ENCODE assay signal across 8 cellular contexts in the genomic region with DNA sequence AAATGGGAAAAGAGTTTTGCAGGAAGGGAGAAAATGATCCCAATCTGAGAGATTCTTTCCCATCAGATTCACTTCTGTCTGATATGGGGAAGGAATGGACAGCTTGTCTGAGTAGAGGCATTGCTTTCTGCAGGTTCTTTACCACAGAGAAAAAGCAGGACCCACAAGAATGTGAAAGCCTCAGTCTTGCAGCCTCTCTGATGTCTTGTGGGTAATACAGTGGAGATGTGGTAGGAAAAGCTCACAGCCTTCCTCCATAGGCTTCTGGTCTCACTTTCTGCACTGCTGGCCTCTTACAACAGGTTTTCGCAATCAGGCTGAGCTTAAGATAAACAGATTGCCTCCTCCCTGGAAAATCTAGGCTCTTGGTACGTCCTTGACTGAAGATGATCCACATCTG. TPM values are rescaled to one million over a fixed set of nuclear protein-coding genes. Genes with fewer than 3 reads are reported as not detected.
DNase-seq lines count a peak whose midpoint lies in the region; ATAC-seq, FAIRE-seq and TF ChIP-seq lines count a peak whose summit lies in the region.

No MANE protein-coding gene starts in this region.

- H4K8ac ChIP-seq in trophoblast cell (ENCODE audit: low read depth, low read length) = no peak overlapping the region

- no peak overlapping the region for H3K18ac ChIP-seq in trophoblast cell (ENCODE audit: low read length)

- H3K4me3 ChIP-seq in trophoblast cell (ENCODE audit: low read depth, low read length) = no peak overlapping the region

- no peak overlapping the region for H4K12ac ChIP-seq in trophoblast cell (ENCODE audit: low read depth, low read length)

- no peak overlapping the region for H2AK5ac ChIP-seq in trophoblast cell (ENCODE audit: low read length)

- H2BK12ac ChIP-seq in trophoblast cell (ENCODE audit: low read length) = no peak overlapping the region

- DNase-seq in GM03348 (ENCODE audit: low spot score) = peak; percentile 76
- DNase-seq in foreskin keratinocyte = peak in 1 of 2 donors; percentile 22
- DNase-seq in trophoblast cell = peak; percentile 36 to 59
- DNase-seq in urothelium cell line (ENCODE audit: low spot score) = no peak
- DNase-seq in stimulated activated naive CD4-positive, alpha-beta T cell treated with Interleukin-2 at 50 U/mL for 16 hours (lab: John Stamatoyannopoulos, UW) = no peak
- DNase-seq in activated CD4-positive, alpha-beta T cell treated with anti-CD3 and anti-CD28 coated beads for 48 hours = no peak

- no peak overlapping the region for H3K4me2 ChIP-seq in trophoblast cell (ENCODE audit: low read length)

- H3K4me1 ChIP-seq in foreskin keratinocyte = peaks cover 12% of the 10 kb centered on the region
- H3K4me1 ChIP-seq in trophoblast cell (ENCODE audit: control insufficient read depth in 1 of 2, insufficient read depth in 2 of 2, low read length in 2 of 2) = peaks cover 3 to 4% of the 10 kb centered on the region in 2 experiments

- H4K91ac ChIP-seq in trophoblast cell (ENCODE audit: low read depth, low read length) = no peak overlapping the region

- WGBS in trophoblast cell (ENCODE audit: extremely low coverage, insufficient coverage, insufficient read length) = no CpG with 5 or more reads among the region's 2 CpGs

- H3K27ac ChIP-seq in VCaP (peak overlapping the region; percentile 59), foreskin keratinocyte (peak overlapping the region; percentile 66), trophoblast cell (ENCODE audit: low read depth, low read length) (peak overlapping the region; percentile 2)

- H2BK5ac ChIP-seq in trophoblast cell (ENCODE audit: low read depth, low read length, poor library complexity) = no peak overlapping the region

- no peaks in the 10 kb centered on the region for H3K27me3 ChIP-seq in foreskin keratinocyte
- no peaks in the 10 kb centered on the region for H3K27me3 ChIP-seq in trophoblast cell (ENCODE audit: insufficient read depth, low read length)

- H2BK120ac ChIP-seq in trophoblast cell (ENCODE audit: insufficient read depth, low read length, poor library complexity) = no peak overlapping the region

- H3K79me1 ChIP-seq in trophoblast cell (ENCODE audit: low read length) = no peaks in the 10 kb centered on the region

- H3K79me2 ChIP-seq in trophoblast cell (ENCODE audit: control insufficient read depth, insufficient read depth, low read length, poor library complexity) = no peaks in the 10 kb centered on the region

- peak; percentile 41 for ATAC-seq in HG02884 (IDR thresholded peaks at IDR 0.05; ENCODE audit: unreplicated experiment)
- peak; percentile 23 for ATAC-seq in foreskin keratinocyte

- no peak for FAIRE-seq in urothelium cell line (lab: Jason Lieb, UNC)

- no peak overlapping the region for H3K9ac ChIP-seq in trophoblast cell (ENCODE audit: low read length)

- no peak overlapping the region for H3K23ac ChIP-seq in trophoblast cell (ENCODE audit: low read length)

- no peaks in the 10 kb centered on the region for H3K9me3 ChIP-seq in trophoblast cell (ENCODE audit: insufficient read depth, low read depth, low read length)

- TF ChIP-seq CTCF in VCaP (conservative IDR thresholded peaks at IDR 0.05) = no peak
- no peak for TF ChIP-seq CTCF in foreskin keratinocyte (conservative IDR thresholded peaks at IDR 0.05)

- H2AFZ ChIP-seq in trophoblast cell (ENCODE audit: insufficient read depth, low read length, poor library complexity) = no peak overlapping the region

- H3K36me3 ChIP-seq in trophoblast cell (ENCODE audit: control insufficient read depth in 1 of 2, insufficient read depth in 2 of 2, low read length in 2 of 2) = no peaks in the 10 kb centered on the region

- no peak overlapping the region for H3K4ac ChIP-seq in trophoblast cell (ENCODE audit: low read depth, low read length)

- no peak overlapping the region for H3K14ac ChIP-seq in trophoblast cell (ENCODE audit: low read length)

RNA-seq across cellular contexts. Expression of a gene that starts 0.6 kb away (rescaled TPM):
- total RNA-seq in foreskin keratinocyte = 70.6 and 111 TPM in 2 replicates
- polyA plus RNA-seq in foreskin keratinocyte = 49.0 and 65.0 TPM in 2 replicates
- 1.3 and 1.6 TPM in 2 replicates for polyA plus RNA-seq in trophoblast cell (2013)

RNA-seq across cellular contexts. Expression of a gene that starts 15.1 kb away (rescaled TPM):
- not detected in 2 replicates for total RNA-seq in foreskin keratinocyte
- polyA plus RNA-seq in foreskin keratinocyte = not detected in 2 replicates
- polyA plus RNA-seq in trophoblast cell (2013) = not detected in 2 replicates

RNA-seq across cellular contexts. Expression of a gene that starts 21.4 kb away (rescaled TPM):
- total RNA-seq in foreskin keratinocyte = 30.5 and 32.5 TPM in 2 replicates
- polyA plus RNA-seq in foreskin keratinocyte = 11.3 and 12.4 TPM in 2 replicates
- 0.51 and 0.70 TPM in 2 replicates for polyA plus RNA-seq in trophoblast cell (2013)

Comparison
In these comparisons a context has a peak if more than half of its experiments do, and no peak if none do; other contexts are left out.
1. DNase-seq: peak in GM03348 (single experiment) and trophoblast cell (2 of 2); none in urothelium cell line (single experiment), stimulated activated naive CD4-positive, alpha-beta T cell treated with Interleukin-2 at 50 U/mL for 16 hours (single experiment) and activated CD4-positive, alpha-beta T cell treated with anti-CD3 and anti-CD28 coated beads for 48 hours (single experiment).
2. H3K27ac ChIP-seq: peak in every context shown above with its lines; median percentile 66 in foreskin keratinocyte; 59 in VCaP; 2 in trophoblast cell.